ENCODE assay signal across 20 cellular contexts in genomic region chr1:220755316-220755715, GRCh38. TPM values are rescaled to one million over a fixed set of nuclear protein-coding genes. Genes with fewer than 3 reads are reported as not detected.
"Had no signal": no experiment of that assay in that cellular context is flagged by ENCODE, and none has a peak within 500 bp of the region (broad histone marks: within the 10 kb centered on the region; RNA-seq: fewer than 3 reads in every experiment).

No MANE protein-coding gene starts in this region.

- ATAC-seq: left lung, natural killer cell had no signal

- H3K36me3 ChIP-seq: prostate gland had no signal

- H3K9me3 Mint-ChIP-seq: activated CD4-positive, alpha-beta memory T cell treated with anti-CD3 and anti-CD28 coated beads for 36 hours; activated naive CD4-positive, alpha-beta T cell treated with anti-CD3 and anti-CD28 coated beads for 36 hours; activated naive CD8-positive, alpha-beta T cell treated with anti-CD3 and anti-CD28 coated beads, Interleukin-2, amount 10 ng/mL, durations not matched to agents 7 days and 5 days; mesothelial cell of epicardium; natural killer cell had no signal

- H3K4me1 Mint-ChIP-seq: activated naive CD8-positive, alpha-beta T cell treated with anti-CD3 and anti-CD28 coated beads, Interleukin-2, amount 10 ng/mL, durations not matched to agents 7 days and 5 days; natural killer cell had no signal

- DNase-seq: activated CD4-positive, alpha-beta memory T cell treated with anti-CD3 and anti-CD28 coated beads for 36 hours; activated CD4-positive, alpha-beta T cell treated with anti-CD3 and anti-CD28 coated beads for 48 hours; activated effector memory CD4-positive, alpha-beta T cell treated with Interleukin-2 at 50 U/mL for 16 hours; activated naive CD4-positive, alpha-beta T cell treated with anti-CD3 and anti-CD28 coated beads for 36 hours; activated naive CD8-positive, alpha-beta T cell treated with anti-CD3 and anti-CD28 coated beads, Interleukin-2, amount 10 ng/mL, durations not matched to agents 7 days and 5 days; activated T-cell treated with anti-CD3 and anti-CD28 coated beads, Interleukin-2, amount 50 U/mL, for 48 hours; amygdala; cerebellar nuclear complex; foreskin fibroblast; kidney; left lung; mammary epithelial cell; natural killer cell; stimulated activated CD4-positive, alpha-beta T cell treated with anti-CD3 and anti-CD28 coated beads, Interleukin-4, amount 100 ng/mL, for 1 hour; stimulated activated naive CD4-positive, alpha-beta T cell; testis; trophoblast cell had no signal

- H3K27ac Mint-ChIP-seq: activated CD4-positive, alpha-beta memory T cell treated with anti-CD3 and anti-CD28 coated beads for 36 hours; activated naive CD4-positive, alpha-beta T cell treated with anti-CD3 and anti-CD28 coated beads for 36 hours; activated naive CD8-positive, alpha-beta T cell treated with anti-CD3 and anti-CD28 coated beads, Interleukin-2, amount 10 ng/mL, durations not matched to agents 7 days and 5 days; mesothelial cell of epicardium; natural killer cell had no signal

- H3K27me3 ChIP-seq: left lung, testis, vagina had no signal

- H3K4me1 ChIP-seq: prostate gland had no signal

- H3K4me3 Mint-ChIP-seq: activated CD4-positive, alpha-beta memory T cell treated with anti-CD3 and anti-CD28 coated beads for 36 hours; activated naive CD4-positive, alpha-beta T cell treated with anti-CD3 and anti-CD28 coated beads for 36 hours; activated naive CD8-positive, alpha-beta T cell treated with anti-CD3 and anti-CD28 coated beads, Interleukin-2, amount 10 ng/mL, durations not matched to agents 7 days and 5 days; mesothelial cell of epicardium; natural killer cell had no signal

- H3K4me3 ChIP-seq: left lung, prostate gland, testis, vagina had no signal

- H3K36me3 Mint-ChIP-seq: activated CD4-positive, alpha-beta memory T cell treated with anti-CD3 and anti-CD28 coated beads for 36 hours; activated naive CD8-positive, alpha-beta T cell treated with anti-CD3 and anti-CD28 coated beads, Interleukin-2, amount 10 ng/mL, durations not matched to agents 7 days and 5 days; natural killer cell had no signal

- H3K9me3 ChIP-seq: left lung, prostate gland, testis, vagina had no signal

- H3K27ac ChIP-seq: left lung, prostate gland, testis, vagina had no signal

RNA-seq across cellular contexts. Expression of gene MTARC2, which starts 7.2 kb away (rescaled TPM):
- total RNA-seq: activated CD4-positive, alpha-beta memory T cell treated with anti-CD3 and anti-CD28 coated beads for 36 hours; activated naive CD4-positive, alpha-beta T cell treated with anti-CD3 and anti-CD28 coated beads for 36 hours; activated naive CD8-positive, alpha-beta T cell treated with anti-CD3 and anti-CD28 coated beads, Interleukin-2, amount 10 ng/mL, durations not matched to agents 7 days and 5 days had no signal

RNA-seq across cellular contexts. Expression of gene MTARC1, which starts 31.4 kb away (rescaled TPM):
- total RNA-seq: activated CD4-positive, alpha-beta memory T cell treated with anti-CD3 and anti-CD28 coated beads for 36 hours; activated naive CD4-positive, alpha-beta T cell treated with anti-CD3 and anti-CD28 coated beads for 36 hours; activated naive CD8-positive, alpha-beta T cell treated with anti-CD3 and anti-CD28 coated beads, Interleukin-2, amount 10 ng/mL, durations not matched to agents 7 days and 5 days had no signal
